In the genomic region with DNA sequence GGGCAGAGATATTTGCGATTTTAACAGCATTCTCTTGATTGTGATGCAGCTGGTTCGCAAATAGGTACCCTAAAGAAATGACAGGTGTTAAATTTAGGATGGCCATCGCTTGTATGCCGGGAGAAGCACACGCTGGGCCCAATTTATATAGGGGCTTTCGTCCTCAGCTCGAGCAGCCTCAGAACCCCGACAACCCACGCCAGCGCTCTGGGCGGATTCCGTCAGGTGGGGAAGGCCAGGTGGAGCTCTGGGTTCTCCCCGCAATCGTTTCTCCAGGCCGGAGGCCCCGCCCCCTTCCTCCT, we compare ENCODE assay signal across 8 cellular contexts. TPM values are rescaled to one million over a fixed set of nuclear protein-coding genes. Genes with fewer than 3 reads are reported as not detected.
DNase-seq lines count a peak whose midpoint lies in the region; ATAC-seq and TF ChIP-seq lines count a peak whose summit lies in the region.

No MANE protein-coding gene starts in this region.

- H3K36me3 ChIP-seq in left ventricle myocardium inferior (no peaks in the 10 kb centered on the region), breast epithelium (no peaks in the 10 kb centered on the region), vagina (no peaks in the 10 kb centered on the region)

- no peak for ATAC-seq in Right ventricle myocardium superior (ENCODE audit: poor library complexity)
- ATAC-seq in HG02981 (IDR thresholded peaks at IDR 0.05; ENCODE audit: unreplicated experiment): no peak
- ATAC-seq in GM21515 (IDR thresholded peaks at IDR 0.05; ENCODE audit: unreplicated experiment): no peak

- H3K9me3 ChIP-seq in left ventricle myocardium inferior (replicated peaks) (no peaks in the 10 kb centered on the region), breast epithelium (no peaks in the 10 kb centered on the region), mononuclear cell (ENCODE audit: low read depth, low read length) (no peaks in the 10 kb centered on the region), vagina (no peaks in the 10 kb centered on the region)

- TF ChIP-seq CTCF in left ventricle myocardium inferior (IDR thresholded peaks at IDR 0.05; ENCODE audit: borderline replicate concordance) (no peak), breast epithelium (IDR thresholded peaks at IDR 0.05) (no peak), vagina (IDR thresholded peaks at IDR 0.05) (no peak)

- intact Hi-C loops in left ventricle myocardium inferior (cut with micrococcal nuclease) (no loop called here), Right ventricle myocardium superior (cut with DNase I) (no loop called here), breast epithelium (cut with DNase I; ENCODE audit: low total_unique reads) (no loop called here), vagina (cut with DNase I) (no loop called here)

- TF ChIP-seq POLR2A in breast epithelium (IDR thresholded peaks at IDR 0.05) (no peak), vagina (IDR thresholded peaks at IDR 0.05) (no peak)

- H3K27me3 ChIP-seq in left ventricle myocardium inferior (ENCODE audit: low read depth) (no peaks in the 10 kb centered on the region), breast epithelium (no peaks in the 10 kb centered on the region), mononuclear cell (ENCODE audit: insufficient read depth, low read length) (no peaks in the 10 kb centered on the region), vagina (no peaks in the 10 kb centered on the region)

- H3K4me1 ChIP-seq in left ventricle myocardium inferior (peaks cover 32% of the 10 kb centered on the region), breast epithelium (peaks cover 0 to 9% of the 10 kb centered on the region in 2 donors), mononuclear cell (ENCODE audit: insufficient read depth, low read length) (peaks cover 28% of the 10 kb centered on the region), vagina (peaks cover 29% of the 10 kb centered on the region)

- H3K4me3 ChIP-seq in left ventricle myocardium inferior (peak overlapping the region; percentile 97), breast epithelium (peak overlapping the region; percentile 83 to 95 (median 94)), mononuclear cell (ENCODE audit: low read length) (peak overlapping the region; percentile 90), vagina (peak overlapping the region; percentile 76 to 88)

- DNase-seq in left ventricle myocardium inferior (no peak), Right ventricle myocardium superior (no peak), breast epithelium (ENCODE audit: low spot score in 2 of 2) (no peak), vagina (ENCODE audit: extremely low spot score in 2 of 2) (no peak), COR-L47 (lab: John Stamatoyannopoulos, UW) (no peak)

- H3K27ac ChIP-seq in left ventricle myocardium inferior (replicated peaks) (peak overlapping the region; percentile 94), breast epithelium (peak overlapping the region; percentile 92 to 98), vagina (peak overlapping the region; percentile 96)

RNA-seq across cellular contexts. Expression of a gene that starts 0.3 kb away (rescaled TPM):
- total RNA-seq in left ventricle myocardium inferior: 25.2 TPM
- total RNA-seq in Right ventricle myocardium superior: 21.5 TPM
- total RNA-seq in breast epithelium: 10 to 100 TPM; 45.6 to 64.5 (median 63.2) TPM
- total RNA-seq in mononuclear cell: 45.4 TPM
- total RNA-seq in vagina: 47.1 TPM
